In genomic region chr11:28146123-28146751, GRCh38 we compare ENCODE assay signal across 10 cellular contexts. TPM values are rescaled to one million over a fixed set of nuclear protein-coding genes. Genes with fewer than 3 reads are reported as not detected.
A peak's percentile ranks its signal among the peaks of the same experiment; 100 is the strongest.
DNase-seq lines count a peak whose midpoint lies in the region; ATAC-seq, FAIRE-seq and TF ChIP-seq lines count a peak whose summit lies in the region.
"Had no signal": no experiment of that assay in that cellular context is flagged by ENCODE, and none has a peak within 500 bp of the region (broad histone marks: within the 10 kb centered on the region; RNA-seq: fewer than 3 reads in every experiment).

No MANE protein-coding gene starts in this region.

- no peaks in the 10 kb centered on the region for H3K27me3 Mint-ChIP-seq in CD8-positive, alpha-beta memory T cell
- H3K27me3 Mint-ChIP-seq: activated B cell treated with CpG ODN at 0.5 μM for 24 hours had no signal

- no peaks in the 10 kb centered on the region; the same call in 1 of the 2 replicates for H3K36me3 ChIP-seq in PC-9 (ENCODE audit: low read depth)
- H3K36me3 ChIP-seq in psoas muscle (ENCODE audit: insufficient read depth in 1 of 2, low read depth in 1 of 2): no peaks in the 10 kb centered on the region
- no peaks in the 10 kb centered on the region for H3K36me3 ChIP-seq in CD8-positive, alpha-beta memory T cell (ENCODE audit: insufficient read depth, low read length)

- no peaks in the 10 kb centered on the region for H4K20me1 ChIP-seq in PC-9 (ENCODE audit: insufficient read depth)

- peaks cover under 1 to 7% (median 2%) of the 10 kb centered on the region in 3 donors for H3K36me3 Mint-ChIP-seq in CD8-positive, alpha-beta memory T cell

- BruUV-seq in PC-9 (replicated peaks; lab: Mats Ljungman, UMichigan): no TSS peak

- H3K79me2 ChIP-seq in PC-9 (ENCODE audit: low read depth): no peaks in the 10 kb centered on the region

- TF ChIP-seq POLR2A in H54 (IDR thresholded peaks at IDR 0.05; ENCODE audit: low read depth, low read length): no peak

- intact Hi-C loops in PC-9 (cut with micrococcal nuclease; ENCODE audit: unreplicated experiment): no loop called here
- intact Hi-C loops in psoas muscle (cut with DNase I): no loop called here

- H3K9me3 Mint-ChIP-seq in CD8-positive, alpha-beta memory T cell: peaks cover 0 to under 1% (median 0%) of the 10 kb centered on the region in 5 donors

- FAIRE-seq in H54 (lab: Jason Lieb, UNC): peak; percentile 97

- H3K4me3 ChIP-seq in PC-9 (no peak overlapping the region), psoas muscle (no peak overlapping the region)
- H3K4me3 ChIP-seq in CD8-positive, alpha-beta memory T cell (ENCODE audit: low read length): no peak overlapping the region

- H3K4me1 ChIP-seq in PC-9 (replicated peaks; ENCODE audit: insufficient read depth) (peaks cover 14% of the 10 kb centered on the region; the same call in 1 of the 2 replicates), psoas muscle (no peaks in the 10 kb centered on the region)
- H3K4me1 ChIP-seq in CD8-positive, alpha-beta memory T cell (ENCODE audit: insufficient read depth, low read length): no peaks in the 10 kb centered on the region

- TF ChIP-seq CTCF in PC-9 (conservative IDR thresholded peaks at IDR 0.05) (no peak), psoas muscle (IDR thresholded peaks at IDR 0.05) (no peak)

- peaks cover 4 to 10% (median 6%) of the 10 kb centered on the region in 3 donors for H3K4me1 Mint-ChIP-seq in CD8-positive, alpha-beta memory T cell

- no peak overlapping the region for H2AFZ ChIP-seq in PC-9

- no peaks in the 10 kb centered on the region for H3K27me3 ChIP-seq in PC-9 (ENCODE audit: insufficient read depth, low read depth)
- no peaks in the 10 kb centered on the region for H3K27me3 ChIP-seq in psoas muscle (ENCODE audit: insufficient read depth in 3 of 3, low read length in 2 of 3)
- no peaks in the 10 kb centered on the region for H3K27me3 ChIP-seq in CD8-positive, alpha-beta memory T cell (ENCODE audit: insufficient read depth, low read length, poor library complexity, severe bottlenecking)

- POLR2A ChIA-PET in PC-9 (lab: Charles Lee; ENCODE audit: unreplicated experiment) (interaction anchor here (0.6 kb wide), 1 partner anchor 20 kb away, joined by 6 read pairs; no protein-coding TSS in a partner anchor), HEK293T (lab: Yijun Ruan, JAX) (no interaction called here)
- POLR2A ChIA-PET in CD8-positive, alpha-beta memory T cell (lab: Charles Lee): no interaction called here

- CTCF ChIA-PET in PC-9 (lab: Charles Lee) (no interaction called here), HEK293T (lab: Yijun Ruan, JAX) (no interaction called here)
- CTCF ChIA-PET in CD8-positive, alpha-beta memory T cell (lab: Charles Lee): no interaction called here

- DNase-seq in H54 (ENCODE audit: insufficient read length, low spot score) (peak; percentile 6), PC-9 (peak in 1 of 2 experiments; percentile 68), psoas muscle (no peak), CD1c-positive myeloid dendritic cell (ENCODE audit: extremely low spot score) (no peak), HEK293T (ENCODE audit: extremely low spot score) (no peak)
- no peak for DNase-seq in CD8-positive, alpha-beta memory T cell
- DNase-seq: activated B cell treated with CpG ODN at 0.5 μM for 24 hours, islet precursor cell had no signal

- H3K4me3 Mint-ChIP-seq in CD8-positive, alpha-beta memory T cell: no peak overlapping the region
- H3K4me3 Mint-ChIP-seq: activated B cell treated with CpG ODN at 0.5 μM for 24 hours had no signal

- H3K9me3 ChIP-seq in PC-9 (ENCODE audit: insufficient read depth, low read depth): peaks cover 6% of the 10 kb centered on the region
- no peaks in the 10 kb centered on the region for H3K9me3 ChIP-seq in psoas muscle
- H3K9me3 ChIP-seq in CD8-positive, alpha-beta memory T cell (ENCODE audit: low read length): no peaks in the 10 kb centered on the region

- peak overlapping the region; percentile 33; the same call in 1 of the 2 replicates for H3K4me2 ChIP-seq in PC-9

- no peaks in the 10 kb centered on the region for H3K9me2 ChIP-seq in PC-9 (ENCODE audit: insufficient read depth)

- no peak overlapping the region for H3K27ac Mint-ChIP-seq in CD8-positive, alpha-beta memory T cell
- H3K27ac Mint-ChIP-seq: activated B cell treated with CpG ODN at 0.5 μM for 24 hours had no signal

- H3K27ac ChIP-seq in PC-9 (peak overlapping the region; percentile 30; the same call in 1 of the 2 replicates), psoas muscle (no peak overlapping the region)
- no peak overlapping the region for H3K27ac ChIP-seq in CD8-positive, alpha-beta memory T cell (ENCODE audit: low read depth, low read length)

- 71 to 84% (median 75%) methylated on average over 2 of the region's 2 CpGs for WGBS in psoas muscle, 3 donors

- H3F3A ChIP-seq in PC-9 (ENCODE audit: insufficient read depth, low read depth): no peaks in the 10 kb centered on the region; the same call in 1 of the 2 replicates

- ATAC-seq in esophagus mucosa (peak; percentile 88), psoas muscle (peak; percentile 55 to 72 (median 64)), HG03095 (IDR thresholded peaks at IDR 0.05; ENCODE audit: unreplicated experiment) (no peak)

TF ChIP-seq in HEK293T, 16 proteins besides CTCF, POLR2A, EP300 and RAD21:
- no peak for TF ChIP-seq FOXK2 (IDR thresholded peaks at IDR 0.05)
- TF ChIP-seq L3MBTL2 (conservative IDR thresholded peaks at IDR 0.05): no peak
- no peak for TF ChIP-seq FOXA1 (IDR thresholded peaks at IDR 0.05)
- TF ChIP-seq LEF1 (IDR thresholded peaks at IDR 0.05; ENCODE audit: borderline replicate concordance): no peak
- no peak for TF ChIP-seq CTBP1 (IDR thresholded peaks at IDR 0.05; ENCODE audit: borderline replicate concordance)
- no peak for TF ChIP-seq SP1 (IDR thresholded peaks at IDR 0.05)
- TF ChIP-seq ZNF384 (IDR thresholded peaks at IDR 0.05): no peak
- TF ChIP-seq BHLHE40 (IDR thresholded peaks at IDR 0.05; ENCODE audit: borderline replicate concordance): no peak
- no peak for TF ChIP-seq ELF4 (IDR thresholded peaks at IDR 0.05)
- no peak for TF ChIP-seq HDGF (IDR thresholded peaks at IDR 0.05; ENCODE audit: borderline replicate concordance)
- TF ChIP-seq PKNOX1 (IDR thresholded peaks at IDR 0.05): no peak
- TF ChIP-seq ARNT (IDR thresholded peaks at IDR 0.05): no peak
- no peak for TF ChIP-seq TARDBP (IDR thresholded peaks at IDR 0.05)
- no peak for TF ChIP-seq SUZ12 (IDR thresholded peaks at IDR 0.05)
- TF ChIP-seq FOXM1 (IDR thresholded peaks at IDR 0.05; ENCODE audit: borderline replicate concordance): no peak
- no peak for TF ChIP-seq NFRKB (IDR thresholded peaks at IDR 0.05)

RNA-seq across cellular contexts. Expression of gene METTL15, which starts 38.0 kb away (rescaled TPM):
- total RNA-seq in PC-9 (2021) (17.9 and 19.9 TPM in 2 replicates), esophagus mucosa (9.5 TPM), psoas muscle (1 to 10 TPM; 7.4 to 9.5 (median 8.5) TPM)
- 1 to 10 TPM; 3.6 to 9.1 (median 4.7) TPM for polyA plus RNA-seq in psoas muscle
- total RNA-seq in CD8-positive, alpha-beta memory T cell: 10 to 100 TPM; 14.1 to 15.3 TPM
- 7.9 TPM for polyA plus RNA-seq in CD8-positive, alpha-beta memory T cell

RNA-seq across cellular contexts. Expression of gene KIF18A, which starts 38.3 kb away (rescaled TPM):
- total RNA-seq in PC-9 (2021) (22.9 and 31.1 TPM in 2 replicates), esophagus mucosa (5.4 TPM), psoas muscle (under 1 TPM in 2 of 4 donors, not detected in 2; 0.15 to 0.46 TPM)
- under 1 TPM; 0.18 to 0.53 (median 0.49) TPM for polyA plus RNA-seq in psoas muscle
- 10 to 100 TPM; 10.8 to 10.9 TPM for total RNA-seq in CD8-positive, alpha-beta memory T cell
- polyA plus RNA-seq in CD8-positive, alpha-beta memory T cell: 0.53 TPM
